Comparison of ENCODE assay signal across 1 cellular context in genomic region chr11:117199916-117200812, GRCh38.
TF ChIP-seq lines count a peak whose summit lies in the region.

No MANE protein-coding gene starts in this region.

TF ChIP-seq in A549, 52 proteins besides CTCF, POLR2A, EP300 and RAD21:
- TF ChIP-seq HOXB5 (CRISPR knock-in tag; IDR thresholded peaks at IDR 0.05), result no peak
- TF ChIP-seq SREBF2 (IDR thresholded peaks at IDR 0.05), result no peak
- TF ChIP-seq RCOR1 (IDR thresholded peaks at IDR 0.05; ENCODE audit: low read depth, low read length), result no peak
- TF ChIP-seq, protein P1, sequence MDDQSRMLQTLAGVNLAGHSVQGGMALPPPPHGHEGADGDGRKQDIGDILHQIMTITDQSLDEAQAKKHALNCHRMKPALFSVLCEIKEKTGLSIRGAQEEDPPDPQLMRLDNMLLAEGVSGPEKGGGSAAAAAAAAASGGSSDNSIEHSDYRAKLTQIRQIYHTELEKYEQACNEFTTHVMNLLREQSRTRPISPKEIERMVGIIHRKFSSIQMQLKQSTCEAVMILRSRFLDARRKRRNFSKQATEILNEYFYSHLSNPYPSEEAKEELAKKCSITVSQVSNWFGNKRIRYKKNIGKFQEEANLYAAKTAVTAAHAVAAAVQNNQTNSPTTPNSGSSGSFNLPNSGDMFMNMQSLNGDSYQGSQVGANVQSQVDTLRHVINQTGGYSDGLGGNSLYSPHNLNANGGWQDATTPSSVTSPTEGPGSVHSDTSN (IDR thresholded peaks at IDR 0.05), result no peak
- no peak for TF ChIP-seq HOXB13 (CRISPR knock-in tag; IDR thresholded peaks at IDR 0.05; ENCODE audit: low read depth)
- no peak for TF ChIP-seq RARB (CRISPR knock-in tag; IDR thresholded peaks at IDR 0.05)
- TF ChIP-seq, protein P2, sequence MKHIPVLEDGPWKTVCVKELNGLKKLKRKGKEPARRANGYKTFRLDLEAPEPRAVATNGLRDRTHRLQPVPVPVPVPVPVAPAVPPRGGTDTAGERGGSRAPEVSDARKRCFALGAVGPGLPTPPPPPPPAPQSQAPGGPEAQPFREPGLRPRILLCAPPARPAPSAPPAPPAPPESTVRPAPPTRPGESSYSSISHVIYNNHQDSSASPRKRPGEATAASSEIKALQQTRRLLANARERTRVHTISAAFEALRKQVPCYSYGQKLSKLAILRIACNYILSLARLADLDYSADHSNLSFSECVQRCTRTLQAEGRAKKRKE (CRISPR knock-in tag; IDR thresholded peaks at IDR 0.05; ENCODE audit: low read depth), result no peak
- TF ChIP-seq POLR2AphosphoS2 (conservative IDR thresholded peaks at IDR 0.05; ENCODE audit: low read length), result no peak
- TF ChIP-seq HOXA7 (CRISPR knock-in tag; IDR thresholded peaks at IDR 0.05), result no peak
- no peak for TF ChIP-seq MAX (IDR thresholded peaks at IDR 0.05)
- no peak for TF ChIP-seq EHMT2 (IDR thresholded peaks at IDR 0.05; ENCODE audit: low read depth)
- TF ChIP-seq SMC3 (IDR thresholded peaks at IDR 0.05), result no peak
- TF ChIP-seq, protein P3, sequence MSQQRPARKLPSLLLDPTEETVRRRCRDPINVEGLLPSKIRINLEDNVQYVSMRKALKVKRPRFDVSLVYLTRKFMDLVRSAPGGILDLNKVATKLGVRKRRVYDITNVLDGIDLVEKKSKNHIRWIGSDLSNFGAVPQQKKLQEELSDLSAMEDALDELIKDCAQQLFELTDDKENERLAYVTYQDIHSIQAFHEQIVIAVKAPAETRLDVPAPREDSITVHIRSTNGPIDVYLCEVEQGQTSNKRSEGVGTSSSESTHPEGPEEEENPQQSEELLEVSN (IDR thresholded peaks at IDR 0.05; ENCODE audit: borderline replicate concordance, low read depth), result no peak
- no peak for TF ChIP-seq TP53 (CRISPR knock-in tag; IDR thresholded peaks at IDR 0.05)
- no peak for TF ChIP-seq ZSCAN20 (CRISPR knock-in tag; IDR thresholded peaks at IDR 0.05)
- TF ChIP-seq MAFK (IDR thresholded peaks at IDR 0.05; ENCODE audit: partially characterized antibody), result no peak
- no peak for TF ChIP-seq EHF (CRISPR knock-in tag; IDR thresholded peaks at IDR 0.05)
- TF ChIP-seq ZC3H11A (IDR thresholded peaks at IDR 0.05), result no peak
- no peak for TF ChIP-seq KDM5A (IDR thresholded peaks at IDR 0.05)
